ENCODE assay signal across 2 cellular contexts in the genomic region with DNA sequence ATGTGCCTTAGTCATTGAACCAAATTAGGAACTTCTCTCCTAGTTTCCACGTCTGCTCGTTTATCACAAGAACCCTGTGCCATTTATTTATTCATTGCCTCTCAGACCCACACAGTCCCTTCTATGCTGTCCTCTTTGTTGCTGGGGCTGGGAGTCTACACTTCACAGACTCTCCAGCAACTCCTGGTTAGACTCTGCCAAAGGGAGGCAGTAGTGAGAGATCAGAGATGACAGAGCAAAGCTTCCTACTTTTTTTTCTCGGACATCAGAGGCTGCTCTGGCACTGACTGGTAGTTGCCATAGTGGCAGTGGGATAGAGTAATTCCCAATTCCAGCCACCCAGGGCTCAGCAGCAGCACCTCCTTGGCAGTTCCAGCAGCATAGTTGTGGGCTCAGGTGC.
TF ChIP-seq lines count a peak whose summit lies in the region.

No MANE protein-coding gene starts in this region.

TF ChIP-seq in GM23338, 12 proteins besides CTCF, POLR2A, EP300 and RAD21:
- TF ChIP-seq, protein P1, sequence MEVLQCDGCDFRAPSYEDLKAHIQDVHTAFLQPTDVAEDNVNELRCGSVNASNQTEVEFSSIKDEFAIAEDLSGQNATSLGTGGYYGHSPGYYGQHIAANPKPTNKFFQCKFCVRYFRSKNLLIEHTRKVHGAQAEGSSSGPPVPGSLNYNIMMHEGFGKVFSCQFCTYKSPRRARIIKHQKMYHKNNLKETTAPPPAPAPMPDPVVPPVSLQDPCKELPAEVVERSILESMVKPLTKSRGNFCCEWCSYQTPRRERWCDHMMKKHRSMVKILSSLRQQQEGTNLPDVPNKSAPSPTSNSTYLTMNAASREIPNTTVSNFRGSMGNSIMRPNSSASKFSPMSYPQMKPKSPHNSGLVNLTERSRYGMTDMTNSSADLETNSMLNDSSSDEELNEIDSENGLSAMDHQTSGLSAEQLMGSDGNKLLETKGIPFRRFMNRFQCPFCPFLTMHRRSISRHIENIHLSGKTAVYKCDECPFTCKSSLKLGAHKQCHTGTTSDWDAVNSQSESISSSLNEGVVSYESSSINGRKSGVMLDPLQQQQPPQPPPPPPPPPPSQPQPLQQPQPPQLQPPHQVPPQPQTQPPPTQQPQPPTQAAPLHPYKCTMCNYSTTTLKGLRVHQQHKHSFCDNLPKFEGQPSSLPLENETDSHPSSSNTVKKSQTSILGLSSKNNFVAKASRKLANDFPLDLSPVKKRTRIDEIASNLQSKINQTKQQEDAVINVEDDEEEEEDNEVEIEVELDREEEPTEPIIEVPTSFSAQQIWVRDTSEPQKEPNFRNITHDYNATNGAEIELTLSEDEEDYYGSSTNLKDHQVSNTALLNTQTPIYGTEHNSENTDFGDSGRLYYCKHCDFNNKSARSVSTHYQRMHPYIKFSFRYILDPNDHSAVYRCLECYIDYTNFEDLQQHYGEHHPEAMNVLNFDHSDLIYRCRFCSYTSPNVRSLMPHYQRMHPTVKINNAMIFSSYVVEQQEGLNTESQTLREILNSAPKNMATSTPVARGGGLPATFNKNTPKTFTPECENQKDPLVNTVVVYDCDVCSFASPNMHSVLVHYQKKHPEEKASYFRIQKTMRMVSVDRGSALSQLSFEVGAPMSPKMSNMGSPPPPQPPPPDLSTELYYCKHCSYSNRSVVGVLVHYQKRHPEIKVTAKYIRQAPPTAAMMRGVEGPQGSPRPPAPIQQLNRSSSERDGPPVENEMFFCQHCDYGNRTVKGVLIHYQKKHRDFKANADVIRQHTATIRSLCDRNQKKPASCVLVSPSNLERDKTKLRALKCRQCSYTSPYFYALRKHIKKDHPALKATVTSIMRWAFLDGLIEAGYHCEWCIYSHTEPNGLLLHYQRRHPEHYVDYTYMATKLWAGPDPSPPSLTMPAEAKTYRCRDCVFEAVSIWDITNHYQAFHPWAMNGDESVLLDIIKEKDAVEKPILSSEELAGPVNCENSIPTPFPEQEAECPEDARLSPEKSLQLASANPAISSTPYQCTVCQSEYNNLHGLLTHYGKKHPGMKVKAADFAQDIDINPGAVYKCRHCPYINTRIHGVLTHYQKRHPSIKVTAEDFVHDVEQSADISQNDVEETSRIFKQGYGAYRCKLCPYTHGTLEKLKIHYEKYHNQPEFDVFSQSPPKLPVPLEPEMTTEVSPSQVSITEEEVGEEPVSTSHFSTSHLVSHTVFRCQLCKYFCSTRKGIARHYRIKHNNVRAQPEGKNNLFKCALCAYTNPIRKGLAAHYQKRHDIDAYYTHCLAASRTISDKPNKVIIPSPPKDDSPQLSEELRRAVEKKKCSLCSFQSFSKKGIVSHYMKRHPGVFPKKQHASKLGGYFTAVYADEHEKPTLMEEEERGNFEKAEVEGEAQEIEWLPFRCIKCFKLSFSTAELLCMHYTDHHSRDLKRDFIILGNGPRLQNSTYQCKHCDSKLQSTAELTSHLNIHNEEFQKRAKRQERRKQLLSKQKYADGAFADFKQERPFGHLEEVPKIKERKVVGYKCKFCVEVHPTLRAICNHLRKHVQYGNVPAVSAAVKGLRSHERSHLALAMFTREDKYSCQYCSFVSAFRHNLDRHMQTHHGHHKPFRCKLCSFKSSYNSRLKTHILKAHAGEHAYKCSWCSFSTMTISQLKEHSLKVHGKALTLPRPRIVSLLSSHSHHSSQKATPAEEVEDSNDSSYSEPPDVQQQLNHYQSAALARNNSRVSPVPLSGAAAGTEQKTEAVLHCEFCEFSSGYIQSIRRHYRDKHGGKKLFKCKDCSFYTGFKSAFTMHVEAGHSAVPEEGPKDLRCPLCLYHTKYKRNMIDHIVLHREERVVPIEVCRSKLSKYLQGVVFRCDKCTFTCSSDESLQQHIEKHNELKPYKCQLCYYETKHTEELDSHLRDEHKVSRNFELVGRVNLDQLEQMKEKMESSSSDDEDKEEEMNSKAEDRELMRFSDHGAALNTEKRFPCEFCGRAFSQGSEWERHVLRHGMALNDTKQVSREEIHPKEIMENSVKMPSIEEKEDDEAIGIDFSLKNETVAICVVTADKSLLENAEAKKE (CRISPR knock-in tag; IDR thresholded peaks at IDR 0.05), result no peak
- no peak for TF ChIP-seq CREB1 (CRISPR knock-in tag; IDR thresholded peaks at IDR 0.05; ENCODE audit: low read depth)
- TF ChIP-seq, protein P2, sequence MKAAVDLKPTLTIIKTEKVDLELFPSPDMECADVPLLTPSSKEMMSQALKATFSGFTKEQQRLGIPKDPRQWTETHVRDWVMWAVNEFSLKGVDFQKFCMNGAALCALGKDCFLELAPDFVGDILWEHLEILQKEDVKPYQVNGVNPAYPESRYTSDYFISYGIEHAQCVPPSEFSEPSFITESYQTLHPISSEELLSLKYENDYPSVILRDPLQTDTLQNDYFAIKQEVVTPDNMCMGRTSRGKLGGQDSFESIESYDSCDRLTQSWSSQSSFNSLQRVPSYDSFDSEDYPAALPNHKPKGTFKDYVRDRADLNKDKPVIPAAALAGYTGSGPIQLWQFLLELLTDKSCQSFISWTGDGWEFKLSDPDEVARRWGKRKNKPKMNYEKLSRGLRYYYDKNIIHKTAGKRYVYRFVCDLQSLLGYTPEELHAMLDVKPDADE (IDR thresholded peaks at IDR 0.05), result no peak
- no peak for TF ChIP-seq POLR2AphosphoS5 (IDR thresholded peaks at IDR 0.05; ENCODE audit: low read depth)
- no peak for TF ChIP-seq STAT1 (IDR thresholded peaks at IDR 0.05; ENCODE audit: unreplicated experiment)
- TF ChIP-seq ZNF114 (CRISPR knock-in tag; IDR thresholded peaks at IDR 0.05), result no peak
- no peak for TF ChIP-seq EZH2phosphoT487 (IDR thresholded peaks at IDR 0.05; ENCODE audit: unreplicated experiment)
- TF ChIP-seq, protein P3, sequence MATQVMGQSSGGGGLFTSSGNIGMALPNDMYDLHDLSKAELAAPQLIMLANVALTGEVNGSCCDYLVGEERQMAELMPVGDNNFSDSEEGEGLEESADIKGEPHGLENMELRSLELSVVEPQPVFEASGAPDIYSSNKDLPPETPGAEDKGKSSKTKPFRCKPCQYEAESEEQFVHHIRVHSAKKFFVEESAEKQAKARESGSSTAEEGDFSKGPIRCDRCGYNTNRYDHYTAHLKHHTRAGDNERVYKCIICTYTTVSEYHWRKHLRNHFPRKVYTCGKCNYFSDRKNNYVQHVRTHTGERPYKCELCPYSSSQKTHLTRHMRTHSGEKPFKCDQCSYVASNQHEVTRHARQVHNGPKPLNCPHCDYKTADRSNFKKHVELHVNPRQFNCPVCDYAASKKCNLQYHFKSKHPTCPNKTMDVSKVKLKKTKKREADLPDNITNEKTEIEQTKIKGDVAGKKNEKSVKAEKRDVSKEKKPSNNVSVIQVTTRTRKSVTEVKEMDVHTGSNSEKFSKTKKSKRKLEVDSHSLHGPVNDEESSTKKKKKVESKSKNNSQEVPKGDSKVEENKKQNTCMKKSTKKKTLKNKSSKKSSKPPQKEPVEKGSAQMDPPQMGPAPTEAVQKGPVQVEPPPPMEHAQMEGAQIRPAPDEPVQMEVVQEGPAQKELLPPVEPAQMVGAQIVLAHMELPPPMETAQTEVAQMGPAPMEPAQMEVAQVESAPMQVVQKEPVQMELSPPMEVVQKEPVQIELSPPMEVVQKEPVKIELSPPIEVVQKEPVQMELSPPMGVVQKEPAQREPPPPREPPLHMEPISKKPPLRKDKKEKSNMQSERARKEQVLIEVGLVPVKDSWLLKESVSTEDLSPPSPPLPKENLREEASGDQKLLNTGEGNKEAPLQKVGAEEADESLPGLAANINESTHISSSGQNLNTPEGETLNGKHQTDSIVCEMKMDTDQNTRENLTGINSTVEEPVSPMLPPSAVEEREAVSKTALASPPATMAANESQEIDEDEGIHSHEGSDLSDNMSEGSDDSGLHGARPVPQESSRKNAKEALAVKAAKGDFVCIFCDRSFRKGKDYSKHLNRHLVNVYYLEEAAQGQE (IDR thresholded peaks at IDR 0.05; ENCODE audit: unreplicated experiment), result no peak
- TF ChIP-seq NANOG (IDR thresholded peaks at IDR 0.05; ENCODE audit: borderline replicate concordance), result no peak
- no peak for TF ChIP-seq ZNF331 (CRISPR knock-in tag; IDR thresholded peaks at IDR 0.05; ENCODE audit: low read depth)

TF ChIP-seq in H1, 55 proteins besides CTCF, POLR2A, EP300 and RAD21:
- TF ChIP-seq JUND (IDR thresholded peaks at IDR 0.05; ENCODE audit: low read length), result no peak
- TF ChIP-seq SIRT6 (IDR thresholded peaks at IDR 0.05; ENCODE audit: low read length), result no peak
- no peak for TF ChIP-seq SAP30 (IDR thresholded peaks at IDR 0.05; ENCODE audit: insufficient read depth, insufficient replicate concordance, low read length)
- TF ChIP-seq, protein P4, sequence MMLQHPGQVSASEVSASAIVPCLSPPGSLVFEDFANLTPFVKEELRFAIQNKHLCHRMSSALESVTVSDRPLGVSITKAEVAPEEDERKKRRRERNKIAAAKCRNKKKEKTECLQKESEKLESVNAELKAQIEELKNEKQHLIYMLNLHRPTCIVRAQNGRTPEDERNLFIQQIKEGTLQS (IDR thresholded peaks at IDR 0.05; ENCODE audit: insufficient read depth, low read depth, low read length), result no peak
- no peak for TF ChIP-seq CBX8 (IDR thresholded peaks at IDR 0.05; ENCODE audit: borderline replicate concordance, low read depth, low read length)
- no peak for TF ChIP-seq GTF2F1 (IDR thresholded peaks at IDR 0.05; ENCODE audit: borderline replicate concordance, low read depth, low read length)
- no peak for TF ChIP-seq JUN (IDR thresholded peaks at IDR 0.05; ENCODE audit: low read depth, low read length)
- TF ChIP-seq RFX5 (IDR thresholded peaks at IDR 0.05; ENCODE audit: borderline replicate concordance, low read depth, low read length), result no peak
- TF ChIP-seq PHF8 (conservative IDR thresholded peaks at IDR 0.05; ENCODE audit: low read depth, low read length), result no peak
- no peak for TF ChIP-seq SP1 (IDR thresholded peaks at IDR 0.05; ENCODE audit: low read depth, low read length)
- TF ChIP-seq SP2 (IDR thresholded peaks at IDR 0.05; ENCODE audit: low read length), result no peak
- no peak for TF ChIP-seq SRF (IDR thresholded peaks at IDR 0.05; ENCODE audit: low read depth, low read length)
- TF ChIP-seq SUZ12 (IDR thresholded peaks at IDR 0.05; ENCODE audit: low read length), result no peak
- TF ChIP-seq SIN3A (conservative IDR thresholded peaks at IDR 0.05 in 1 of 2, IDR thresholded peaks at IDR 0.05 in 1 of 2; ENCODE audit: low read depth in 1 of 2, low read length in 2 of 2), result no peak
- no peak for TF ChIP-seq RNF2 (IDR thresholded peaks at IDR 0.05; ENCODE audit: borderline replicate concordance, low read depth, low read length, missing control alignments, poor library complexity, severe bottlenecking)
- TF ChIP-seq NANOG (IDR thresholded peaks at IDR 0.05; ENCODE audit: insufficient read depth, low read depth, low read length, poor library complexity, severe bottlenecking), result no peak
